11 cellular contexts compared by ENCODE assay signal in genomic region chr3:49725906-49726681, GRCh38. TPM values are rescaled to one million over a fixed set of nuclear protein-coding genes. Genes with fewer than 3 reads are reported as not detected.
DNase-seq lines count a peak whose midpoint lies in the region; ATAC-seq and TF ChIP-seq lines count a peak whose summit lies in the region.
"Had no signal": no experiment of that assay in that cellular context is flagged by ENCODE, and none has a peak within 500 bp of the region (broad histone marks: within the 10 kb centered on the region; RNA-seq: fewer than 3 reads in every experiment).

No MANE protein-coding gene starts in this region.

- BruUV-seq in MCF 10A (replicated peaks; lab: Mats Ljungman, UMichigan), result no TSS peak

- no peaks in the 10 kb centered on the region for H3K4me1 ChIP-seq in foreskin keratinocyte

- CTCF ChIA-PET in MCF 10A (lab: Yijun Ruan, JAX), result interaction anchor here (0.5 kb wide), 1 partner anchor 77 kb away, joined by 3 read pairs; the partner anchor contains the start of gene INKA1

- TF ChIP-seq CTCF in HFFc6 (IDR thresholded peaks at IDR 0.05) (no peak), MCF 10A (IDR thresholded peaks at IDR 0.05; ENCODE audit: unreplicated experiment) (no peak), foreskin keratinocyte (conservative IDR thresholded peaks at IDR 0.05) (no peak)

- peaks cover 18% of the 10 kb centered on the region; the same call in 1 of the 2 replicates for H3K36me3 Mint-ChIP-seq in HFFc6 (ENCODE audit: low read depth)
- H3K36me3 Mint-ChIP-seq in dendritic cell treated with granulocyte-macrophage colony-stimulating factor and Interleukin-4, amounts not matched to agents 40 ng/mL and 50 ng/mL, for 4 days (ENCODE audit: low read depth), result peaks cover 86% of the 10 kb centered on the region
- H3K36me3 Mint-ChIP-seq in MCF 10A (ENCODE audit: insufficient read depth, unreplicated experiment), result peaks cover 75% of the 10 kb centered on the region

- DNase-seq in NCI-H1105 treated with DMSO at 0.1 percent for 48 hours (lab: John Stamatoyannopoulos, UW) (peak; percentile 10), NCI-H1105 (lab: John Stamatoyannopoulos, UW) (no peak), HFFc6 (no peak), posterior vena cava (ENCODE audit: low spot score) (peak; percentile 71), MCF 10A (ENCODE audit: unreplicated experiment) (no peak), foreskin keratinocyte (no peak)
- DNase-seq: NCI-H1417, NCI-H526 treated with DMSO at 0.1 percent for 48 hours, SHP77 had no signal

- ATAC-seq in foreskin keratinocyte, result no peak
- ATAC-seq in activated CD4-positive, CD25-positive, alpha-beta regulatory T cell treated with anti-CD3 and anti-CD28 coated beads, Interleukin-2, amount 50 U/mL, for 24 hours, result no peak

- POLR2A ChIA-PET in MCF 10A (lab: Yijun Ruan, JAX), result interaction anchor here (0.6 kb wide), 1 partner anchor 1731 kb away, joined by 4 read pairs; no protein-coding TSS in a partner anchor

- H3K9me3 Mint-ChIP-seq in HFFc6, result no peaks in the 10 kb centered on the region
- H3K9me3 Mint-ChIP-seq in dendritic cell treated with granulocyte-macrophage colony-stimulating factor and Interleukin-4, amounts not matched to agents 40 ng/mL and 50 ng/mL, for 4 days, result no peaks in the 10 kb centered on the region
- no peaks in the 10 kb centered on the region for H3K9me3 Mint-ChIP-seq in MCF 10A (ENCODE audit: unreplicated experiment)

- intact Hi-C loops in dendritic cell treated with granulocyte-macrophage colony-stimulating factor and Interleukin-4, amounts not matched to agents 40 ng/mL and 50 ng/mL, for 4 days (cut with micrococcal nuclease), result loop anchor here (10.0 kb wide), 1 partner anchor 59 kb away; the partner anchor contains the start of gene IP6K1
- intact Hi-C loops in posterior vena cava (cut with DNase I) (no loop called here), MCF 10A (cut with micrococcal nuclease) (no loop called here)

- peaks cover 19% of the 10 kb centered on the region for H3K4me1 Mint-ChIP-seq in HFFc6 (ENCODE audit: low read depth)
- H3K4me1 Mint-ChIP-seq in dendritic cell treated with granulocyte-macrophage colony-stimulating factor and Interleukin-4, amounts not matched to agents 40 ng/mL and 50 ng/mL, for 4 days (ENCODE audit: low read depth), result peaks cover 41% of the 10 kb centered on the region
- peaks cover 11% of the 10 kb centered on the region for H3K4me1 Mint-ChIP-seq in MCF 10A (ENCODE audit: insufficient read depth, unreplicated experiment)

- no peak overlapping the region for H3K4me3 Mint-ChIP-seq in HFFc6
- no peak overlapping the region for H3K4me3 Mint-ChIP-seq in dendritic cell treated with granulocyte-macrophage colony-stimulating factor and Interleukin-4, amounts not matched to agents 40 ng/mL and 50 ng/mL, for 4 days
- H3K4me3 Mint-ChIP-seq in MCF 10A (ENCODE audit: unreplicated experiment), result no peak overlapping the region

- H3K27ac Mint-ChIP-seq in HFFc6, result peak overlapping the region; percentile 22; the same call in 1 of the 2 replicates
- H3K27ac Mint-ChIP-seq in dendritic cell treated with granulocyte-macrophage colony-stimulating factor and Interleukin-4, amounts not matched to agents 40 ng/mL and 50 ng/mL, for 4 days, result peak overlapping the region; percentile 100
- H3K27ac Mint-ChIP-seq in MCF 10A (ENCODE audit: low read depth, unreplicated experiment), result no peak overlapping the region

- H3K27me3 ChIP-seq in foreskin keratinocyte, result no peaks in the 10 kb centered on the region

- H3K27ac ChIP-seq in foreskin keratinocyte, result no peak overlapping the region

- H3K27me3 Mint-ChIP-seq in HFFc6 (ENCODE audit: insufficient read depth) (peaks cover 12% of the 10 kb centered on the region), MCF 10A (ENCODE audit: insufficient read depth, unreplicated experiment) (no peaks in the 10 kb centered on the region)
- no peaks in the 10 kb centered on the region for H3K27me3 Mint-ChIP-seq in dendritic cell treated with granulocyte-macrophage colony-stimulating factor and Interleukin-4, amounts not matched to agents 40 ng/mL and 50 ng/mL, for 4 days

RNA-seq across cellular contexts. Expression of gene GMPPB, which starts 2.3 kb away (rescaled TPM):
- total RNA-seq in HFFc6 (2021; fragmentation: NEBNext Ultra II Directional; extraction: Animal tissue kit (Norgen Biotek cat#: 25700)), result 10 to 100 TPM; 30.5 to 39.4 (median 34.8) TPM
- total RNA-seq in posterior vena cava, result 10 to 100 TPM; 28.8 to 29.6 TPM
- total RNA-seq in MCF 10A (2022), result 84.3 and 88.1 TPM in 2 replicates
- 41.4 and 44.5 TPM in 2 replicates for total RNA-seq in foreskin keratinocyte
- polyA plus RNA-seq in foreskin keratinocyte, result 54.8 and 57.5 TPM in 2 replicates

RNA-seq across cellular contexts. Expression of gene AMIGO3, which starts 6.6 kb away (rescaled TPM):
- total RNA-seq in HFFc6 (2021; fragmentation: NEBNext Ultra II Directional; extraction: Animal tissue kit (Norgen Biotek cat#: 25700)), result under 1 TPM in 2 of 6 experiments, not detected in 4; 0.43 to 0.61 TPM
- total RNA-seq in posterior vena cava (not detected), MCF 10A (2022) (0.79 TPM in 1 of 2 replicates, not detected in the other), foreskin keratinocyte (not detected in 2 replicates)
- 0.32 and 0.34 TPM in 2 replicates for polyA plus RNA-seq in foreskin keratinocyte

RNA-seq across cellular contexts. Expression of gene RNF123, which starts 36.7 kb away (rescaled TPM):
- total RNA-seq in HFFc6 (2021; fragmentation: NEBNext Ultra II Directional; extraction: Animal tissue kit (Norgen Biotek cat#: 25700)), result 10 to 100 TPM; 35.3 to 44.2 (median 39.8) TPM
- total RNA-seq in posterior vena cava (10 to 100 TPM; 28.3 to 29.5 TPM), MCF 10A (2022) (47.8 and 48.6 TPM in 2 replicates), foreskin keratinocyte (19.2 and 22.8 TPM in 2 replicates)
- polyA plus RNA-seq in foreskin keratinocyte, result 19.0 and 20.8 TPM in 2 replicates

RNA-seq across cellular contexts. Expression of gene MST1, which starts 36.8 kb away (rescaled TPM):
- total RNA-seq in HFFc6 (2021; fragmentation: NEBNext Ultra II Directional; extraction: Animal tissue kit (Norgen Biotek cat#: 25700)), result 1 to 10 TPM; 3.4 to 7.4 (median 4.8) TPM
- total RNA-seq in posterior vena cava (1 to 10 TPM; 3.0 to 9.1 TPM), MCF 10A (2022) (16.3 and 18.2 TPM in 2 replicates), foreskin keratinocyte (5.6 and 7.5 TPM in 2 replicates)
- polyA plus RNA-seq in foreskin keratinocyte, result 6.0 and 6.1 TPM in 2 replicates

RNA-seq across cellular contexts. Expression of gene APEH, which starts 51.9 kb away (rescaled TPM):
- total RNA-seq in HFFc6 (2021; fragmentation: NEBNext Ultra II Directional; extraction: Animal tissue kit (Norgen Biotek cat#: 25700)), result 100 to 1,000 TPM in 5 of 6 experiments, 10 to 100 TPM in 1; 98.5 to 126 (median 112) TPM
- total RNA-seq in posterior vena cava (10 to 100 TPM; 51.8 to 52.5 TPM), MCF 10A (2022) (95.8 and 127 TPM in 2 replicates), foreskin keratinocyte (158 and 176 TPM in 2 replicates)
- 130 and 144 TPM in 2 replicates for polyA plus RNA-seq in foreskin keratinocyte

Comparison
In these comparisons a context has a peak if more than half of its experiments do, and no peak if none do; other contexts are left out.
1. DNase-seq: peak in NCI-H1105 treated with DMSO at 0.1 percent for 48 hours (single experiment) and posterior vena cava (single experiment); none in NCI-H1105 (single experiment), HFFc6 (single experiment), MCF 10A (single experiment) and foreskin keratinocyte (0 of 2).